8 cellular contexts compared by ENCODE assay signal in genomic region chr1:153991151-153991472, GRCh38. TPM values are rescaled to one million over a fixed set of nuclear protein-coding genes. Genes with fewer than 3 reads are reported as not detected.
DNase-seq lines count a peak whose midpoint lies in the region; ATAC-seq and TF ChIP-seq lines count a peak whose summit lies in the region.

No MANE protein-coding gene starts in this region.

- TF ChIP-seq CTCF in brain (conservative IDR thresholded peaks at IDR 0.05) (no peak), lung (IDR thresholded peaks at IDR 0.05; ENCODE audit: control extremely low read depth, extremely low read depth) (no peak), transverse colon (IDR thresholded peaks at IDR 0.05) (no peak)

- H3K36me3 ChIP-seq in lung (ENCODE audit: control insufficient read depth in 2 of 2, insufficient read depth in 2 of 2, low read length in 2 of 2): peaks cover 13 to 17% of the 10 kb centered on the region in 2 donors
- peaks cover 0 to 19% (median 8%) of the 10 kb centered on the region in 4 donors for H3K36me3 ChIP-seq in transverse colon

- peak overlapping the region; percentile 93 for H3K4me3 Mint-ChIP-seq in activated naive CD4-positive, alpha-beta T cell treated with anti-CD3 and anti-CD28 coated beads for 36 hours
- peak overlapping the region; percentile 95 to 98 (median 97) for H3K4me3 Mint-ChIP-seq in brain

- H3K4me1 ChIP-seq in lung (ENCODE audit: control insufficient read depth in 2 of 2, insufficient read depth in 2 of 2, low read length in 2 of 2) (peaks cover 6% of the 10 kb centered on the region in 2 donors), transverse colon (peaks cover 5 to 41% (median 20%) of the 10 kb centered on the region in 4 donors)

- H3K27me3 Mint-ChIP-seq in activated naive CD4-positive, alpha-beta T cell treated with anti-CD3 and anti-CD28 coated beads for 36 hours (ENCODE audit: low read depth): no peaks in the 10 kb centered on the region
- H3K27me3 Mint-ChIP-seq in brain: peaks cover 12% of the 10 kb centered on the region

- TF ChIP-seq POLR2A in transverse colon (IDR thresholded peaks at IDR 0.05): no peak

- intact Hi-C loops in activated naive CD4-positive, alpha-beta T cell treated with anti-CD3 and anti-CD28 coated beads for 36 hours (cut with micrococcal nuclease): loop anchor here (2.0 to 5.0 kb wide), 3 partner anchors 264 to 336 kb away; partner anchors contain the start of genes ATP8B2, HAX1 and INTS3
- intact Hi-C loops in transverse colon (cut with DNase I; ENCODE audit: low total_unique reads): no loop called here

- H3K27ac Mint-ChIP-seq in activated naive CD4-positive, alpha-beta T cell treated with anti-CD3 and anti-CD28 coated beads for 36 hours: peak overlapping the region; percentile 97
- H3K27ac Mint-ChIP-seq in brain: peak overlapping the region; percentile 79 to 99 (median 99)

- H3K4me3 ChIP-seq in lung: peak overlapping the region; percentile 82
- H3K4me3 ChIP-seq in transverse colon: peak overlapping the region; percentile 74 to 95 (median 80)

- ATAC-seq in lung (ENCODE audit: insufficient read depth, low FRiP score) (no peak), GM21737 (IDR thresholded peaks at IDR 0.05; ENCODE audit: unreplicated experiment) (no peak)

- no peak for DNase-seq in activated naive CD4-positive, alpha-beta T cell treated with anti-CD3 and anti-CD28 coated beads for 36 hours
- DNase-seq in activated naive CD4-positive, alpha-beta T cell (lab: John Stamatoyannopoulos, UW): no peak
- DNase-seq in lung (ENCODE audit: low spot score): no peak
- DNase-seq in transverse colon: no peak
- no peak for DNase-seq in stimulated activated CD4-positive, alpha-beta T cell treated with anti-CD3 and anti-CD28 coated beads, Interleukin-12 subunit alpha, Interleukin-12 subunit beta, amount 100 ng/mL, for 4 hours
- DNase-seq in activated effector memory CD4-positive, alpha-beta T cell treated with Interleukin-2 at 50 U/mL for 16 hours: no peak

- TF ChIP-seq EP300 in transverse colon (IDR thresholded peaks at IDR 0.05; ENCODE audit: low read depth): no peak

- H3K9me3 Mint-ChIP-seq in activated naive CD4-positive, alpha-beta T cell treated with anti-CD3 and anti-CD28 coated beads for 36 hours: no peaks in the 10 kb centered on the region
- H3K9me3 Mint-ChIP-seq in brain: no peaks in the 10 kb centered on the region

- H3K4me1 Mint-ChIP-seq in activated naive CD4-positive, alpha-beta T cell treated with anti-CD3 and anti-CD28 coated beads for 36 hours (ENCODE audit: low read depth): peaks cover 42% of the 10 kb centered on the region
- peaks cover 49% of the 10 kb centered on the region for H3K4me1 Mint-ChIP-seq in brain

- H3K27me3 ChIP-seq in lung (ENCODE audit: control insufficient read depth, insufficient read depth): no peaks in the 10 kb centered on the region
- no peaks in the 10 kb centered on the region for H3K27me3 ChIP-seq in transverse colon

- H3K27ac ChIP-seq in lung (ENCODE audit: low read depth in 1 of 2, low read length in 1 of 2) (peak overlapping the region; percentile 96 to 99), transverse colon (peak overlapping the region; percentile 94 to 97 (median 94))

- 2 to 9% methylated on average over 6 of the region's 6 CpGs for WGBS in lung, 2 donors
- 3 to 5% methylated on average over 5 to 6 of the region's 6 CpGs for WGBS in transverse colon (ENCODE audit: low coverage in 1 of 2), 2 donors

- in situ Hi-C loops in transverse colon (cut with MboI; ENCODE audit: low pct_ligation_motif_present in 1 of 4, low pct_unique_long_range_greater_than_20kb in 1 of 4, low sequenced_read_pairs in 3 of 4): loop anchor here (10.0 to 25.0 kb wide), 5 partner anchors 196 to 479 kb away; partner anchors contain the start of genes ILF2 (in 1 of the 4), NPR1 (in 1 of the 4), S100A3 (in 1 of the 4) and S100A4 (in 1 of the 4)

- peaks cover 50% of the 10 kb centered on the region for H3K36me3 Mint-ChIP-seq in activated naive CD4-positive, alpha-beta T cell treated with anti-CD3 and anti-CD28 coated beads for 36 hours (ENCODE audit: low read depth)
- peaks cover 54% of the 10 kb centered on the region for H3K36me3 Mint-ChIP-seq in brain

- H3K9me3 ChIP-seq in lung (ENCODE audit: control insufficient read depth in 2 of 2, insufficient read depth in 1 of 2, low read length in 1 of 2): no peaks in the 10 kb centered on the region
- no peaks in the 10 kb centered on the region for H3K9me3 ChIP-seq in transverse colon

- CTCF ChIA-PET in activated naive CD4-positive, alpha-beta T cell treated with anti-CD3 and anti-CD28 coated beads for 36 hours (lab: Charles Lee): interaction anchor here (0.6 to 0.8 kb wide), 2 partner anchors 198 to 281 kb away, joined by 3 to 5 read pairs; no protein-coding TSS in a partner anchor

RNA-seq across cellular contexts. Expression of gene RPS27, which starts 0.6 kb away (rescaled TPM):
- 1,000 to 10,000 TPM; 2,339 to 2,449 TPM for total RNA-seq in activated naive CD4-positive, alpha-beta T cell treated with anti-CD3 and anti-CD28 coated beads for 36 hours
- polyA plus RNA-seq in brain (ENCODE audit: insufficient read depth, low read depth, low replicate concordance) (7,305 TPM), lung (1,000 to 10,000 TPM; 5,278 to 9,554 TPM)
- total RNA-seq in lung (1,000 to 10,000 TPM; 1,333 to 1,488 TPM), transverse colon (1,000 to 10,000 TPM in 2 of 4 donors, 100 to 1,000 TPM in 2; 222 to 1,839 (median 900) TPM)

RNA-seq across cellular contexts. Expression of gene RAB13, which starts 5.0 kb away (rescaled TPM):
- 10 to 100 TPM; 26.6 to 27.0 TPM for total RNA-seq in activated naive CD4-positive, alpha-beta T cell treated with anti-CD3 and anti-CD28 coated beads for 36 hours
- polyA plus RNA-seq in brain (ENCODE audit: insufficient read depth, low read depth, low replicate concordance) (69.0 TPM), lung (100 to 1,000 TPM; 171 to 229 TPM)
- total RNA-seq in lung (100 to 1,000 TPM in 1 of 2 donors, 10 to 100 TPM in 1; 54.6 to 105 TPM), transverse colon (10 to 100 TPM in 2 of 4 donors, 1 to 10 TPM in 2; 4.0 to 27.9 (median 15.4) TPM)

RNA-seq across cellular contexts. Expression of gene JTB, which starts 13.6 kb away (rescaled TPM):
- 100 to 1,000 TPM; 126 to 131 TPM for total RNA-seq in activated naive CD4-positive, alpha-beta T cell treated with anti-CD3 and anti-CD28 coated beads for 36 hours
- polyA plus RNA-seq in brain (ENCODE audit: insufficient read depth, low read depth, low replicate concordance): 133 TPM
- total RNA-seq in lung: 100 to 1,000 TPM; 105 to 146 TPM
- 100 to 1,000 TPM; 206 to 230 TPM for polyA plus RNA-seq in lung
- total RNA-seq in transverse colon: 100 to 1,000 TPM in 3 of 4 donors, 10 to 100 TPM in 1; 88.8 to 303 (median 280) TPM

RNA-seq across cellular contexts. Expression of gene CREB3L4, which starts 23.4 kb away (rescaled TPM):
- total RNA-seq in activated naive CD4-positive, alpha-beta T cell treated with anti-CD3 and anti-CD28 coated beads for 36 hours: 1 to 10 TPM; 5.6 to 7.4 TPM
- polyA plus RNA-seq in brain (ENCODE audit: insufficient read depth, low read depth, low replicate concordance) (44.9 TPM), lung (10 to 100 TPM in 1 of 2 donors, 1 to 10 TPM in 1; 9.5 to 13.7 TPM)
- total RNA-seq in lung (10 to 100 TPM; 13.6 to 21.8 TPM), transverse colon (10 to 100 TPM in 2 of 4 donors, 1 to 10 TPM in 2; 2.2 to 18.7 (median 11.6) TPM)

RNA-seq across cellular contexts. Expression of gene SLC39A1, which starts 27.8 kb away (rescaled TPM):
- total RNA-seq in activated naive CD4-positive, alpha-beta T cell treated with anti-CD3 and anti-CD28 coated beads for 36 hours: 10 to 100 TPM; 51.0 to 52.1 TPM
- polyA plus RNA-seq in brain (ENCODE audit: insufficient read depth, low read depth, low replicate concordance) (52.2 TPM), lung (100 to 1,000 TPM; 103 to 247 TPM)
- total RNA-seq in lung (100 to 1,000 TPM in 1 of 2 donors, 10 to 100 TPM in 1; 73.4 to 141 TPM), transverse colon (10 to 100 TPM; 19.9 to 80.0 (median 47.1) TPM)
